ENCODE assay signal across 8 cellular contexts in genomic region chr12:86914716-86915115, GRCh38.
DNase-seq lines count a peak whose midpoint lies in the region; ATAC-seq and TF ChIP-seq lines count a peak whose summit lies in the region.

No MANE protein-coding gene starts in this region.

- peaks cover 6% of the 10 kb centered on the region for H3K36me3 Mint-ChIP-seq in natural killer cell treated with Interleukin-12 subunit alpha and Interleukin-12 subunit beta and Interleukin-15 and Interleukin-18, amount 100 ng/mL, for 72 hours

- H3K27ac ChIP-seq in cardiac muscle cell, result no peak overlapping the region
- no peak overlapping the region for H3K27ac ChIP-seq in PC-9
- H3K27ac ChIP-seq in tibial nerve, result no peak overlapping the region

- CTCF ChIA-PET in PC-9 (lab: Charles Lee), result interaction anchor here (0.6 kb wide), 2 partner anchors 104 to 393 kb away, joined by 4 to 5 read pairs; no protein-coding TSS in a partner anchor

- intact Hi-C loops in Right ventricle myocardium superior (cut with DNase I), result no loop called here
- intact Hi-C loops in PC-9 (cut with micrococcal nuclease; ENCODE audit: unreplicated experiment), result loop anchor here (1.0 kb wide), 1 partner anchor 959 kb away; no protein-coding TSS in a partner anchor

- H4K20me1 ChIP-seq in PC-9 (ENCODE audit: insufficient read depth), result no peaks in the 10 kb centered on the region

- POLR2A ChIA-PET in PC-9 (lab: Charles Lee; ENCODE audit: unreplicated experiment), result interaction anchor here (0.6 kb wide), 1 partner anchor 418 kb away, joined by 3 read pairs; no protein-coding TSS in a partner anchor

- no peak for TF ChIP-seq EP300 in tibial nerve (IDR thresholded peaks at IDR 0.05)

- no peaks in the 10 kb centered on the region for H3K79me2 ChIP-seq in PC-9 (ENCODE audit: low read depth)

- H3K36me3 ChIP-seq in cardiac muscle cell (no peaks in the 10 kb centered on the region), PC-9 (ENCODE audit: low read depth) (no peaks in the 10 kb centered on the region), tibial nerve (no peaks in the 10 kb centered on the region)

- no peaks in the 10 kb centered on the region for H3K27me3 ChIP-seq in cardiac muscle cell
- H3K27me3 ChIP-seq in PC-9 (ENCODE audit: insufficient read depth, low read depth), result no peaks in the 10 kb centered on the region
- no peaks in the 10 kb centered on the region for H3K27me3 ChIP-seq in tibial nerve

- TF ChIP-seq CTCF in cardiac muscle cell (IDR thresholded peaks at IDR 0.05; ENCODE audit: low read depth, low read length) (peak; percentile 78), PC-9 (conservative IDR thresholded peaks at IDR 0.05) (peak; percentile 72), fibroblast of pulmonary artery (IDR thresholded peaks at IDR 0.05; ENCODE audit: low read length, missing control alignments) (peak; percentile 84), tibial nerve (IDR thresholded peaks at IDR 0.05) (peak in 4 of 5 experiments; percentile 8 to 20 (median 14))

- no peaks in the 10 kb centered on the region for H3K9me3 ChIP-seq in cardiac muscle cell (ENCODE audit: low read depth)
- H3K9me3 ChIP-seq in PC-9 (ENCODE audit: insufficient read depth, low read depth), result no peaks in the 10 kb centered on the region
- H3K9me3 ChIP-seq in tibial nerve, result no peaks in the 10 kb centered on the region

- H3K4me3 ChIP-seq in cardiac muscle cell (no peak overlapping the region), PC-9 (no peak overlapping the region), fibroblast of pulmonary artery (replicated peaks; ENCODE audit: low read depth, low read length) (no peak overlapping the region), tibial nerve (no peak overlapping the region)

- no TSS peak for BruUV-seq in PC-9 (replicated peaks; lab: Mats Ljungman, UMichigan)

- peaks cover 14% of the 10 kb centered on the region for H3K9me3 Mint-ChIP-seq in natural killer cell treated with Interleukin-12 subunit alpha and Interleukin-12 subunit beta and Interleukin-15 and Interleukin-18, amount 100 ng/mL, for 72 hours

- no peak overlapping the region for H3K4me3 Mint-ChIP-seq in natural killer cell treated with Interleukin-12 subunit alpha and Interleukin-12 subunit beta and Interleukin-15 and Interleukin-18, amount 100 ng/mL, for 72 hours

- no peak overlapping the region for H2AFZ ChIP-seq in PC-9

- DNase-seq in cardiac muscle cell (ENCODE audit: low read depth in 1 of 2, low spot score in 1 of 2) (peak; percentile 45 to 80), Right ventricle myocardium superior (no peak), PC-9 (peak; percentile 20 to 36), fibroblast of pulmonary artery (ENCODE audit: low read depth) (peak; percentile 81), tibial nerve (ENCODE audit: low spot score in 2 of 2) (no peak), NCI-H345 (lab: John Stamatoyannopoulos, UW) (no peak)
- DNase-seq in natural killer cell treated with Interleukin-12 subunit alpha and Interleukin-12 subunit beta and Interleukin-15 and Interleukin-18, amount 100 ng/mL, for 72 hours (ENCODE audit: low spot score), result no peak

- no peak for TF ChIP-seq POLR2A in tibial nerve (IDR thresholded peaks at IDR 0.05)

- H3K4me1 ChIP-seq in cardiac muscle cell (ENCODE audit: low read depth) (no peaks in the 10 kb centered on the region), PC-9 (replicated peaks; ENCODE audit: insufficient read depth) (no peaks in the 10 kb centered on the region), tibial nerve (no peaks in the 10 kb centered on the region)

- no peak overlapping the region for H3K4me2 ChIP-seq in PC-9

- ATAC-seq in Right ventricle myocardium superior (ENCODE audit: poor library complexity) (no peak), GM18873 (IDR thresholded peaks at IDR 0.05; ENCODE audit: low FRiP score, unreplicated experiment) (no peak)
- no peak for ATAC-seq in natural killer cell treated with Interleukin-12 subunit alpha and Interleukin-12 subunit beta and Interleukin-15 and Interleukin-18, amount 100 ng/mL, for 72 hours

- no peaks in the 10 kb centered on the region for H3F3A ChIP-seq in PC-9 (ENCODE audit: insufficient read depth, low read depth)

- no peaks in the 10 kb centered on the region for H3K27me3 Mint-ChIP-seq in natural killer cell treated with Interleukin-12 subunit alpha and Interleukin-12 subunit beta and Interleukin-15 and Interleukin-18, amount 100 ng/mL, for 72 hours

- H3K4me1 Mint-ChIP-seq in natural killer cell treated with Interleukin-12 subunit alpha and Interleukin-12 subunit beta and Interleukin-15 and Interleukin-18, amount 100 ng/mL, for 72 hours (ENCODE audit: low read depth in 2 of 2), result no peaks in the 10 kb centered on the region

- H3K27ac Mint-ChIP-seq in natural killer cell treated with Interleukin-12 subunit alpha and Interleukin-12 subunit beta and Interleukin-15 and Interleukin-18, amount 100 ng/mL, for 72 hours, result no peak overlapping the region

- no peaks in the 10 kb centered on the region for H3K9me2 ChIP-seq in PC-9 (ENCODE audit: insufficient read depth)

Comparison
In these comparisons a context has a peak if more than half of its experiments do, and no peak if none do; other contexts are left out.
1. DNase-seq: peak in cardiac muscle cell (2 of 2), PC-9 (2 of 2) and fibroblast of pulmonary artery (single experiment); none in Right ventricle myocardium superior (single experiment), tibial nerve (0 of 2), NCI-H345 (single experiment) and natural killer cell treated with Interleukin-12 subunit alpha and Interleukin-12 subunit beta and Interleukin-15 and Interleukin-18, amount 100 ng/mL, for 72 hours (single experiment).
2. CTCF ChIP-seq: peak in every context shown above with its lines; median percentile 84 in fibroblast of pulmonary artery; 78 in cardiac muscle cell; 72 in PC-9; 14 in tibial nerve.